Comparison of ENCODE assay signal across 21 cellular contexts in the genomic region with DNA sequence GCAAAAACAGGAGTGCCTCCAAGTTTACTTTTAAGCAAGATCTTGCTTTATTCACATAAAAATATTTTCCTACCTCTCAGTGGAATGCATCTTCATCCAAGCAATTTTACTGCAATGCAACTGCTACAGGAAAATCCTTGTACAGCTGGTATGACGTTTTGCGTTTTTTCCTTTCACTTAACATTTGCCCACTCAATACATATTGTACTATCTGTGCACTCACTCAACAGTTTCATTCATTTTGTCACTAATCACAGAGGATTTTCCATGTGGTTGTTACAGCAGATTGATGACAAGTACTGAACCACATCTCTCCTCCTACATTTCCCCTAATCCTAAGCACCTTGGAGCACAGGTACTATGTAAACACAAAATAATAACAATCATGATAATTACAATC.
DNase-seq lines count a peak whose midpoint lies in the region; ATAC-seq, FAIRE-seq and TF ChIP-seq lines count a peak whose summit lies in the region.
"Had no signal": no experiment of that assay in that cellular context is flagged by ENCODE, and none has a peak within 500 bp of the region (broad histone marks: within the 10 kb centered on the region; RNA-seq: fewer than 3 reads in every experiment).

No MANE protein-coding gene starts in this region.

- H4K91ac ChIP-seq in H1 (replicated peaks; ENCODE audit: insufficient read length, low read length) = no peak overlapping the region

- peak overlapping the region; percentile 29 for H2BK120ac ChIP-seq in H1 (replicated peaks; ENCODE audit: low read depth, low read length)

- no peak overlapping the region for H2BK5ac ChIP-seq in H1 (ENCODE audit: low read depth, low read length)

- no peak for TF ChIP-seq POLR2A in H1 (IDR thresholded peaks at IDR 0.05; ENCODE audit: control extremely low read depth in 1 of 2, low read depth in 2 of 2, low read length in 2 of 2)

- no peak overlapping the region for H2BK20ac ChIP-seq in H1 (ENCODE audit: low read length)

- no peak overlapping the region for H4K5ac ChIP-seq in H1 (ENCODE audit: insufficient read length, low read depth, low read length)

- no peaks in the 10 kb centered on the region for H3K23me2 ChIP-seq in H1 (ENCODE audit: low read depth, low read length)

- no peak overlapping the region for H2BK12ac ChIP-seq in H1 (ENCODE audit: low read depth, low read length)

- ATAC-seq in thoracic aorta (ENCODE audit: insufficient number of reproducible peaks, low FRiP score, low read depth) = no peak
- no peak for ATAC-seq in GM21619 (IDR thresholded peaks at IDR 0.05; ENCODE audit: unreplicated experiment)
- ATAC-seq in GM18868 (IDR thresholded peaks at IDR 0.05; ENCODE audit: unreplicated experiment) = no peak
- ATAC-seq in GM21447 (IDR thresholded peaks at IDR 0.05; ENCODE audit: unreplicated experiment) = no peak

- no peak overlapping the region for H3K56ac ChIP-seq in H1 (replicated peaks; ENCODE audit: insufficient read length, low read depth, low read length)

- no peaks in the 10 kb centered on the region for H3K79me2 ChIP-seq in H1 (ENCODE audit: control insufficient read depth in 1 of 2, insufficient read depth in 2 of 2, low read length in 2 of 2)

- H3K23ac ChIP-seq in H1 (ENCODE audit: insufficient read length) = no peak overlapping the region

- H3K4me2 ChIP-seq in H1 (ENCODE audit: insufficient read depth in 1 of 2, low read depth in 2 of 2, low read length in 2 of 2) = no peak overlapping the region

- H3K18ac ChIP-seq in H1 (ENCODE audit: extremely low read depth, low read length) = no peak overlapping the region

- TF ChIP-seq CTCF in H1 (IDR thresholded peaks at IDR 0.05; ENCODE audit: control extremely low read depth in 1 of 3, insufficient read depth in 1 of 3, low read depth in 1 of 3, low read length in 3 of 3) = no peak
- no peak for TF ChIP-seq CTCF in thoracic aorta (IDR thresholded peaks at IDR 0.05)

- no peak overlapping the region for H3K27ac ChIP-seq in H1 (ENCODE audit: low read depth, low read length)
- H3K27ac ChIP-seq in thoracic aorta = peak overlapping the region; percentile 40 to 59
- H3K27ac ChIP-seq: 22Rv1, HL-60, Peyer's patch had no signal

- no peak overlapping the region for H2AFZ ChIP-seq in H1 (ENCODE audit: low read length)

- H2BK15ac ChIP-seq in H1 (ENCODE audit: low read length) = no peak overlapping the region

- no peak for TF ChIP-seq EP300 in H1 (IDR thresholded peaks at IDR 0.05; ENCODE audit: borderline replicate concordance in 1 of 2, low read depth in 2 of 2, low read length in 2 of 2)

- no peak overlapping the region for H4K8ac ChIP-seq in H1 (ENCODE audit: extremely low read depth, insufficient read depth, low read length)

- H3K4me1 ChIP-seq in H1 (replicated peaks in 1 of 4; ENCODE audit: control insufficient read depth in 3 of 4, insufficient read depth in 4 of 4, low read length in 3 of 4) = peaks cover 0 to 10% (median 3%) of the 10 kb centered on the region in 4 experiments; a peak in 5 of 7 replicates
- H3K4me1 ChIP-seq in thoracic aorta (ENCODE audit: control insufficient read depth in 1 of 2, low read depth in 2 of 2) = peaks cover 6 to 43% of the 10 kb centered on the region in 2 donors
- H3K4me1 ChIP-seq: Caco-2, Peyer's patch had no signal

- H3K4me3 ChIP-seq in H1 (ENCODE audit: extremely low read depth in 1 of 4, insufficient read depth in 2 of 4, low read depth in 3 of 4, low read length in 4 of 4) (no peak overlapping the region), thoracic aorta (no peak overlapping the region)
- H3K4me3 ChIP-seq: Peyer's patch had no signal

- POLR2A ChIA-PET in H1 (lab: Charles Lee; ENCODE audit: partially characterized antibody) = no interaction called here

- H3K36me3 ChIP-seq in H1 (ENCODE audit: control insufficient read depth in 2 of 4, insufficient read depth in 4 of 4, low read length in 3 of 4) = no peaks in the 10 kb centered on the region
- no peaks in the 10 kb centered on the region for H3K36me3 ChIP-seq in thoracic aorta
- H3K36me3 ChIP-seq: Peyer's patch had no signal

- no peak overlapping the region for H2AK5ac ChIP-seq in H1 (ENCODE audit: low read depth, low read length)

- no peak overlapping the region for H3K14ac ChIP-seq in H1 (ENCODE audit: insufficient read length)

- H3K9ac ChIP-seq in H1 (replicated peaks in 1 of 4; ENCODE audit: extremely low read depth in 1 of 4, low read depth in 3 of 4, low read length in 3 of 4) = no peak overlapping the region

- no peaks in the 10 kb centered on the region for H4K20me1 ChIP-seq in H1 (replicated peaks in 1 of 2; ENCODE audit: control insufficient read depth in 1 of 2, insufficient read depth in 2 of 2, low read length in 2 of 2)

- H3K4ac ChIP-seq in H1 (replicated peaks; ENCODE audit: insufficient read length, low read depth, low read length) = no peak overlapping the region

- no peak for FAIRE-seq in H1 (lab: Jason Lieb, UNC)
- FAIRE-seq: H54 had no signal

- 89% methylated on average over 2 of the region's 2 CpGs; no CpG with 5 or more reads in 1 of the 2 experiments for WGBS in H1 (ENCODE audit: extremely low coverage in 1 of 2, insufficient coverage in 1 of 2, insufficient read length in 1 of 2, insufficient replicate concordance in 2 of 2, low coverage in 1 of 2, low lambda C conversion rate in 2 of 2, missing lambda C conversion rate in 1 of 2), 2 experiments

- H3K79me1 ChIP-seq in H1 (ENCODE audit: low read depth, low read length) = no peaks in the 10 kb centered on the region

- CTCF ChIA-PET in H1 (lab: Charles Lee; ENCODE audit: partially characterized antibody) = interaction anchor here (1.2 to 6.6 kb wide), 2 partner anchors 30 to 71 kb away, joined by 4 to 21 read pairs; no protein-coding TSS in a partner anchor

- H3K27me3 ChIP-seq in H1 (replicated peaks in 1 of 4; ENCODE audit: control insufficient read depth in 3 of 4, extremely low read depth in 1 of 4, insufficient read depth in 3 of 4, low read length in 3 of 4) (no peaks in the 10 kb centered on the region), thoracic aorta (replicated peaks; ENCODE audit: insufficient read depth) (no peaks in the 10 kb centered on the region)
- H3K27me3 ChIP-seq: Peyer's patch had no signal

- TF ChIP-seq RAD21 in H1 (IDR thresholded peaks at IDR 0.05 in 1 of 2, conservative IDR thresholded peaks at IDR 0.05 in 1 of 2; ENCODE audit: low read depth in 2 of 2, low read length in 2 of 2) = no peak

- H3K9me3 ChIP-seq in H1 (ENCODE audit: insufficient read depth in 2 of 2, low read depth in 1 of 2, low read length in 1 of 2) (no peaks in the 10 kb centered on the region), thoracic aorta (no peaks in the 10 kb centered on the region)
- H3K9me3 ChIP-seq: Caco-2, Peyer's patch had no signal

- DNase-seq in NCI-H1417 (lab: John Stamatoyannopoulos, UW) (peak in 2 of 3 experiments; percentile 17 to 79), NCI-H1417 treated with DMSO at 0.1 percent for 48 hours (lab: John Stamatoyannopoulos, UW) (no peak), NCI-H748 treated with DMSO at 0.1 percent for 48 hours (lab: John Stamatoyannopoulos, UW) (peak; percentile 23), H1 (ENCODE audit: low read depth in 1 of 2, low spot score in 2 of 2) (no peak), thoracic aorta (ENCODE audit: low spot score) (no peak)
- DNase-seq: AML-193; Caco-2; DMS153; GDM1; HFFc6; NCI-H1694; NCI-H2081 treated with DMSO at 0.1 percent for 48 hours; NCI-H510A; NK-92 treated with Interleukin-12 subunit alpha and Interleukin-12 subunit beta, amount 100 ng/mL, for 24 hours; Peyer's patch had no signal

Comparison
In these comparisons a context has a peak if more than half of its experiments do, and no peak if none do; other contexts are left out.
1. DNase-seq: peak in NCI-H1417 (2 of 3) and NCI-H748 treated with DMSO at 0.1 percent for 48 hours (single experiment); none in NCI-H1417 treated with DMSO at 0.1 percent for 48 hours (single experiment), H1 (0 of 2) and thoracic aorta (single experiment).